ENCODE assay signal across 23 cellular contexts in genomic region chr13:111117961-111118360, GRCh38. TPM values are rescaled to one million over a fixed set of nuclear protein-coding genes. Genes with fewer than 3 reads are reported as not detected.
DNase-seq lines count a peak whose midpoint lies in the region; ATAC-seq and TF ChIP-seq lines count a peak whose summit lies in the region.
"Had no signal": no experiment of that assay in that cellular context is flagged by ENCODE, and none has a peak within 500 bp of the region (broad histone marks: within the 10 kb centered on the region; RNA-seq: fewer than 3 reads in every experiment).

No MANE protein-coding gene starts in this region.

- no peaks in the 10 kb centered on the region for H3K79me2 ChIP-seq in SK-N-SH (ENCODE audit: insufficient read depth)

- TF ChIP-seq RAD21 in SK-N-SH (IDR thresholded peaks at IDR 0.05; ENCODE audit: low read length), result peak; percentile 15

- H3K4me3 ChIP-seq in SK-N-SH (ENCODE audit: low read depth in 2 of 2, low read length in 1 of 2) (no peak overlapping the region), esophagus muscularis mucosa (no peak overlapping the region), tibial artery (no peak overlapping the region)

- no peaks in the 10 kb centered on the region for H3F3A ChIP-seq in SK-N-SH (replicated peaks; ENCODE audit: insufficient read depth)

- H3K27me3 ChIP-seq in SK-N-SH (ENCODE audit: insufficient read depth) (peaks cover 50% of the 10 kb centered on the region), esophagus muscularis mucosa (peaks cover 0 to 74% (median 11%) of the 10 kb centered on the region in 4 donors), tibial artery (no peaks in the 10 kb centered on the region)

- peaks cover 0 to 36% of the 10 kb centered on the region in 2 experiments; a peak in 2 of 4 replicates for H3K4me1 ChIP-seq in SK-N-SH (ENCODE audit: control insufficient read depth in 1 of 2, insufficient read depth in 2 of 2, low read depth in 1 of 2, low read length in 1 of 2)
- H3K4me1 ChIP-seq in esophagus muscularis mucosa, result peaks cover 13 to 24% (median 22%) of the 10 kb centered on the region in 4 donors
- H3K4me1 ChIP-seq in tibial artery, result peaks cover 0 to 76% (median 42%) of the 10 kb centered on the region in 4 donors

- peak overlapping the region; percentile 98 to 100 (median 99) for H3K27ac Mint-ChIP-seq in nephron
- H3K27ac Mint-ChIP-seq: activated naive CD4-positive, alpha-beta T cell treated with anti-CD3 and anti-CD28 coated beads, Interleukin-2, amount 50 U/mL, for 72 hours; activated T-helper 17 cell treated with anti-CD3 and anti-CD28 coated beads, Interleukin-2, amount 50 U/mL, for 72 hours; WTC11 had no signal

- H4K20me1 ChIP-seq in SK-N-SH (ENCODE audit: insufficient read depth), result no peaks in the 10 kb centered on the region

- no peaks in the 10 kb centered on the region for H3K36me3 Mint-ChIP-seq in nephron (ENCODE audit: low read depth)
- H3K36me3 Mint-ChIP-seq: WTC11 had no signal

- H3K4me1 Mint-ChIP-seq in nephron, result peaks cover 78% of the 10 kb centered on the region
- H3K4me1 Mint-ChIP-seq: activated T-helper 17 cell treated with anti-CD3 and anti-CD28 coated beads, Interleukin-2, amount 50 U/mL, for 72 hours had no signal

- no peak overlapping the region for H3K4me2 ChIP-seq in SK-N-SH

- no peak overlapping the region for H3K9ac ChIP-seq in SK-N-SH

- TF ChIP-seq CTCF in SK-N-SH (IDR thresholded peaks at IDR 0.05) (no peak), esophagus muscularis mucosa (IDR thresholded peaks at IDR 0.05) (no peak), nephron (IDR thresholded peaks at IDR 0.05; ENCODE audit: unreplicated experiment in 3 of 3) (no peak), tibial artery (IDR thresholded peaks at IDR 0.05) (no peak)

- no peak for ATAC-seq in GM21576 (IDR thresholded peaks at IDR 0.05; ENCODE audit: unreplicated experiment)
- ATAC-seq: activated naive CD4-positive, alpha-beta T cell treated with anti-CD3 and anti-CD28 coated beads, Interleukin-2, amount 50 U/mL, for 72 hours; activated T-helper 17 cell treated with anti-CD3 and anti-CD28 coated beads, Interleukin-2, amount 50 U/mL, for 72 hours; WTC11 had no signal

- TF ChIP-seq POLR2A in esophagus muscularis mucosa (IDR thresholded peaks at IDR 0.05; ENCODE audit: low read depth), result no peak

- CTCF ChIA-PET in SK-N-SH (lab: Yijun Ruan, JAX), result no interaction called here

- 65% methylated on average over 10 of the region's 10 CpGs for WGBS in SK-N-SH (ENCODE audit: low lambda C conversion rate)
- WGBS in esophagus muscularis mucosa, result 80% methylated on average over 10 of the region's 10 CpGs

- H3K9me3 ChIP-seq in SK-N-SH (no peaks in the 10 kb centered on the region), esophagus muscularis mucosa (no peaks in the 10 kb centered on the region), tibial artery (no peaks in the 10 kb centered on the region)

- TF ChIP-seq EP300 in SK-N-SH (IDR thresholded peaks at IDR 0.05; ENCODE audit: borderline replicate concordance in 1 of 2, low read depth in 1 of 2, low read length in 1 of 2) (peak in 1 of 2 experiments; percentile 50; a peak in 1 of 4 replicates), esophagus muscularis mucosa (IDR thresholded peaks at IDR 0.05) (no peak)

- peaks cover 46% of the 10 kb centered on the region for H3K27me3 Mint-ChIP-seq in nephron (ENCODE audit: low read depth)

- intact Hi-C loops in esophagus muscularis mucosa (cut with DNase I) (no loop called here), tibial artery (cut with DNase I; ENCODE audit: low total_unique reads) (loop anchor here (5.0 kb wide), 3 partner anchors 34 to 206 kb away; no protein-coding TSS in a partner anchor)

- H3K9me2 ChIP-seq in SK-N-SH, result no peaks in the 10 kb centered on the region

- H3K9me3 Mint-ChIP-seq in nephron, result peaks cover 2% of the 10 kb centered on the region
- H3K9me3 Mint-ChIP-seq: activated naive CD4-positive, alpha-beta T cell treated with anti-CD3 and anti-CD28 coated beads, Interleukin-2, amount 50 U/mL, for 72 hours; activated T-helper 17 cell treated with anti-CD3 and anti-CD28 coated beads, Interleukin-2, amount 50 U/mL, for 72 hours; WTC11 had no signal

- DNase-seq in SK-N-SH, result peak; percentile 81
- DNase-seq in esophagus muscularis mucosa (ENCODE audit: extremely low spot score), result peak; percentile 74
- peak in 1 of 2 donors; percentile 66 for DNase-seq in tibial artery
- DNase-seq in cerebellum (ENCODE audit: low spot score), result no peak
- no peak for DNase-seq in NOMO-1 treated with DMSO at 0.1 percent for 48 hours (lab: John Stamatoyannopoulos, UW; ENCODE audit: unreplicated experiment)
- DNase-seq: activated CD4-positive, alpha-beta T cell treated with anti-CD3 and anti-CD28 coated beads, Interleukin-2, amount 50 U/mL, for 4 hours; Calu3; cerebellar nuclear complex; effector CD8-positive, alpha-beta T cell; erythroblast; IMR-90; mammary epithelial cell; NCI-H1105 treated with DMSO at 0.1 percent for 48 hours; NCI-H2029; NCI-H2227 treated with DMSO at 0.1 percent for 48 hours; occipital lobe; substantia nigra had no signal

- H2AFZ ChIP-seq in SK-N-SH (ENCODE audit: low read depth), result no peak overlapping the region

- H3K27ac ChIP-seq in SK-N-SH (ENCODE audit: low read depth in 2 of 2, low read length in 1 of 2) (peak overlapping the region in 1 of 2 experiments; percentile 50; a peak in 2 of 4 replicates), esophagus muscularis mucosa (replicated peaks in 1 of 4) (peak overlapping the region in 2 of 4 donors; percentile 8 to 17), tibial artery (peak overlapping the region; percentile 90)
- H3K27ac ChIP-seq: C4-2B had no signal

- peak overlapping the region; percentile 99 for H3K4me3 Mint-ChIP-seq in nephron
- H3K4me3 Mint-ChIP-seq: activated T-helper 17 cell treated with anti-CD3 and anti-CD28 coated beads, Interleukin-2, amount 50 U/mL, for 72 hours had no signal

- POLR2A ChIA-PET in SK-N-SH (lab: Yijun Ruan, JAX), result no interaction called here

- H3K36me3 ChIP-seq in SK-N-SH (replicated peaks in 1 of 2; ENCODE audit: control insufficient read depth in 1 of 2, insufficient read depth in 2 of 2, low read length in 1 of 2) (no peaks in the 10 kb centered on the region), esophagus muscularis mucosa (no peaks in the 10 kb centered on the region), tibial artery (no peaks in the 10 kb centered on the region)

TF ChIP-seq in SK-N-SH, 30 proteins besides CTCF, POLR2A, EP300 and RAD21:
- TF ChIP-seq FOXJ3 (CRISPR knock-in tag; IDR thresholded peaks at IDR 0.05) (peak; percentile 57; the same call in 1 of the 2 replicates), RFX5 (IDR thresholded peaks at IDR 0.05; ENCODE audit: low read length) (no peak), RXRA (IDR thresholded peaks at IDR 0.05; ENCODE audit: borderline replicate concordance, low read depth) (no peak), MXI1 (IDR thresholded peaks at IDR 0.05; ENCODE audit: low read depth, low read length) (peak; percentile 94), POLR2AphosphoS5 (IDR thresholded peaks at IDR 0.05; ENCODE audit: low read depth, low read length) (no peak), CHD2 (IDR thresholded peaks at IDR 0.05; ENCODE audit: low read length, partially characterized antibody) (peak; percentile 78), TCF12 (IDR thresholded peaks at IDR 0.05) (peak; percentile 6; the same call in 1 of the 2 replicates)

RNA-seq across cellular contexts. Expression of gene ARHGEF7, which starts 2.9 kb away (rescaled TPM):
- polyA plus RNA-seq in SK-N-SH (2012; rRNA removed), result 19.8 and 21.6 TPM in 2 replicates
- 16.6 and 20.0 TPM in 2 replicates for polyA plus RNA-seq in SK-N-SH (2012; cell fraction: cytosol; rRNA removed)
- polyA plus RNA-seq in SK-N-SH (2012; cell fraction: nucleus; rRNA removed), result 83.5 and 99.5 TPM in 2 replicates
- total RNA-seq in esophagus muscularis mucosa, result 10 to 100 TPM; 36.0 to 53.6 (median 45.1) TPM
- 164 TPM for total RNA-seq in cerebellum

Comparison
In these comparisons a context has a peak if more than half of its experiments do, and no peak if none do; other contexts are left out.
1. DNase-seq: peak in SK-N-SH (single experiment) and esophagus muscularis mucosa (single experiment); none in cerebellum (single experiment) and NOMO-1 treated with DMSO at 0.1 percent for 48 hours (single experiment).